Comparison of ENCODE assay signal across 8 cellular contexts in the genomic region with DNA sequence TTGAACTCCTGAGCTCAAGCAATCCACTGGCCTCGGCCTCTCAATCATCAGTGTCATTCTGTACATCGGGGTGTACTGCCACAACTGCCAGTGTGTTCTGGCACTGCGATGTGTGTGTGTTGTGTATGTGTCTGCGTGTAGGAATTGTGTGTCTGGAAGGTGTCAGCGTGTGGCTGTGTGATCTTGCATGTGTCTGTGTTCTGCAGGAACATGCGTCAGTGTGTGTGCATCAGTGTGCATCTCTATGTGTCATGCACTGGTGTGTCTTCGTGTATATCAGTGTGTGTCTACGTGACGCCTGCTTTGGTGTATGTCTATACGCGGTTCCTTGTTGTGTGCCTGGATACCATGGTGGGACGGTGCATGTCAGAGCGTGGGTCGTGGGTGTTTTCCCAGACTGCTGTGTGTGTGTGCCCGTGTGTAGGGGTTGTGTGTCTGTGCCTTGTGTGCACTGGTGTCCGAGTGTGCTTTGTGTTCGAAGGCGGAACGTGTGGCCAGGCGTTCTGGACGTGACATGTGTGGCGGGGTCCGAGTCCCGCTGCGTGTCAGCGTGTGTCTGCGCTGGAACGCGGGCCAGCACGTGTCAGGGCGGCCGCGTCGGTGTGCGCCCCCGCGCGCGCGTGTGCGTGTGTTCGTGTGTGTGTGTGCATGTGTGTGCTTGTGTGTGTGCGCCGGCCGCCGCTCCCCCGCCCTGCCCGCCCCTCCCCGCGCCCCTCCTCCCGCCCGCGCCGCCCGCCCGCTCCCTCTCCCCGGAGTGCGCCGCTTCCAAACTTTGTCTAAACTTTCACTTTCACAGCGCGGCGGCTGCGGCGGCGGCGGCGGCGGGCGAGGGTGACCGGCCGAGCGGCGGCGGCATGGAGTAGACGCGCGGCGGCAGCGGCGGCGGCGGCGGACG. TPM values are rescaled to one million over a fixed set of nuclear protein-coding genes. Genes with fewer than 3 reads are reported as not detected.
DNase-seq lines count a peak whose midpoint lies in the region; ATAC-seq and TF ChIP-seq lines count a peak whose summit lies in the region.

A gene (plus strand): TSS at position 775 of the 895 bp plus-strand sequence. CDS start 363 bp downstream, outside the sequence.

- POLR2A ChIA-PET in BJ (lab: Charles Lee) = no interaction called here

- no peaks in the 10 kb centered on the region for H3K27me3 ChIP-seq in BJ (ENCODE audit: control insufficient read depth, insufficient read depth, low read length)
- H3K27me3 ChIP-seq in kidney epithelial cell (ENCODE audit: control insufficient read depth, insufficient read depth, low read length) = peaks cover 7% of the 10 kb centered on the region

- DNase-seq in BJ (ENCODE audit: low read depth) = no peak
- DNase-seq in HuH-7 (ENCODE audit: low spot score) = peak; percentile 54
- no peak for DNase-seq in cerebellum (ENCODE audit: low spot score)
- no peak for DNase-seq in kidney epithelial cell (ENCODE audit: low read depth)
- peak; percentile 33 to 47 (median 38) for DNase-seq in stimulated activated CD4-positive, alpha-beta T cell treated with anti-CD3 and anti-CD28 coated beads, Interleukin-1b, Interleukin-23, amount 100 ng/mL, for 24 hours (ENCODE audit: low read depth in 4 of 4, low spot score in 1 of 4)
- no peak for DNase-seq in NCI-H524 treated with DMSO at 0.1 percent for 48 hours (lab: John Stamatoyannopoulos, UW)

- H3K4me3 ChIP-seq in BJ (ENCODE audit: low read depth, low read length) (peak within 1 kb of the TSS; percentile 79), kidney epithelial cell (ENCODE audit: low read depth, low read length) (peak within 1 kb of the TSS; percentile 71)

- ATAC-seq in activated CD4-positive, CD25-positive, alpha-beta regulatory T cell treated with anti-CD3 and anti-CD28 coated beads, Interleukin-2, amount 50 U/mL, for 24 hours = peak; percentile 45 to 48
- no peak for ATAC-seq in HG03135 (IDR thresholded peaks at IDR 0.05; ENCODE audit: unreplicated experiment)

- CTCF ChIA-PET in BJ (lab: Yijun Ruan, JAX) = interaction anchor here (1.5 to 2.9 kb wide), 4 partner anchors 18 to 66 kb away, joined by 3 to 10 read pairs (median 5); no protein-coding TSS in a partner anchor

- peaks cover 9% of the 10 kb centered on the region for H3K36me3 ChIP-seq in BJ (ENCODE audit: control insufficient read depth, insufficient read depth, low read length)
- H3K36me3 ChIP-seq in kidney epithelial cell (ENCODE audit: control insufficient read depth, insufficient read depth, low read length) = peaks cover 1% of the 10 kb centered on the region

- no peak for TF ChIP-seq CTCF in BJ (IDR thresholded peaks at IDR 0.05; ENCODE audit: insufficient read depth, low read depth, low read length)
- TF ChIP-seq CTCF in kidney epithelial cell (IDR thresholded peaks at IDR 0.05; ENCODE audit: insufficient read depth, low read length, poor library complexity, severe bottlenecking) = no peak

RNA-seq across cellular contexts. Expression of the gene that starts here (rescaled TPM):
- 12.8 and 29.4 TPM in 2 replicates for polyA plus RNA-seq in BJ (2011; rRNA removed)
- polyA minus RNA-seq in BJ (2011; rRNA and poly(A)+ RNA removed) = 20.1 and 44.5 TPM in 2 replicates
- total RNA-seq in cerebellum = 62.8 TPM
- total RNA-seq in kidney epithelial cell = 6.7 and 9.7 TPM in 2 replicates

Comparison
In these comparisons a context has a peak if more than half of its experiments do, and no peak if none do; other contexts are left out.
1. DNase-seq: peak in HuH-7 (single experiment) and stimulated activated CD4-positive, alpha-beta T cell treated with anti-CD3 and anti-CD28 coated beads, Interleukin-1b, Interleukin-23, amount 100 ng/mL, for 24 hours (4 of 4); none in BJ (single experiment), cerebellum (single experiment), kidney epithelial cell (single experiment) and NCI-H524 treated with DMSO at 0.1 percent for 48 hours (single experiment).